ENCODE assay signal across 13 cellular contexts in the genomic region with DNA sequence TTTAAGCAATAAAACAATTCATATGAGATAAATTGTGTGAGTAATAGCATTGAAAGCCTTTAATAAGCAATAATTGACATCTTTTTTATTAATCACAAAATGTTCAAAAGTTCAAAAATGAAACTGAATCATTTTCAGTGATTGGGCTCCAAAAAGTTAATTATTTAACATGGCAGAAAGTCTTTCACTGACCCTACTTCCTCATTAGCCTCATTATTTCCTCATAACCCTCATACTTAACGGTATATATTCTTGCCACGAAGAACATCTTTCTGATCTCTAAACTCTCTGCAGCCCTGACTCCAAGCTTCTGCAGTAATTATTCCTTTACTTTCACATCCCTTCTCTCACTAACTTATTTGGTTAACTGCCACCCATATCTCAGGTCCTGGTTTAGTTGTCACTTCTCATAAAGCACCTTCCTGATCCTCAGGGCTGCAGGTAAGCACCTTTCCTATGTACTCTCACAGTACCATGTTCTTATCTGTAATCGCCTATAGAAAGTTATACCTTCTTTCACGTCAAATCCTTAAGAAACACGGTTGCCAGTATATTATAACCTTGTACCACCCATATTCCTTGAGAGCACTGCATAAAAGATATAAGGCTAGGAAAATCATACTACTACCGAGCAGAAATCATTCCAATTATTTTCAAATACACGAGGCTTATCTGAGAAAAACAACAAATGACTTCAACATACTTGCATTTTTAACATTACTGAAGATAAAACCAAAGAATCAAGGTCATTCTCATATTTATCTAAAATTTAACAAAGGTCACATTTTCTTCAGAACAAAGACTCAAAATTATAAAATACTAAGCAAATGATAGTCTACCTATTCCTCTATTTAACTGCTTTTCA.
DNase-seq lines count a peak whose midpoint lies in the region; ATAC-seq, FAIRE-seq and TF ChIP-seq lines count a peak whose summit lies in the region.
"Had no signal": no experiment of that assay in that cellular context is flagged by ENCODE, and none has a peak within 500 bp of the region (broad histone marks: within the 10 kb centered on the region; RNA-seq: fewer than 3 reads in every experiment).

No MANE protein-coding gene starts in this region.

- H3K27me3 ChIP-seq in body of pancreas = no peaks in the 10 kb centered on the region
- H3K27me3 ChIP-seq: tibial nerve had no signal

- H3K4me3 ChIP-seq in body of pancreas = no peak overlapping the region
- H3K4me3 ChIP-seq: tibial nerve had no signal

- WGBS in body of pancreas, 2 donors = 16 to 24% methylated on average over 7 of the region's 7 CpGs

- H3K4me1 ChIP-seq in body of pancreas = peaks cover 33% of the 10 kb centered on the region

- no peaks in the 10 kb centered on the region for H3K9me3 ChIP-seq in body of pancreas
- H3K9me3 ChIP-seq: tibial nerve had no signal

- peak; percentile 62 for ATAC-seq in GM21529 (IDR thresholded peaks at IDR 0.05; ENCODE audit: unreplicated experiment)
- peak; percentile 69 for ATAC-seq in HG03460 (IDR thresholded peaks at IDR 0.05; ENCODE audit: unreplicated experiment)
- peak; percentile 41 for ATAC-seq in body of pancreas
- no peak for ATAC-seq in GM18519 (IDR thresholded peaks at IDR 0.05; ENCODE audit: low FRiP score, unreplicated experiment)
- ATAC-seq: sciatic nerve had no signal

- no peak for TF ChIP-seq CTCF in D721Med (IDR thresholded peaks at IDR 0.05; ENCODE audit: insufficient read depth, missing control alignments)
- TF ChIP-seq CTCF in body of pancreas (IDR thresholded peaks at IDR 0.05) = no peak

- H3K27ac ChIP-seq in body of pancreas = peak overlapping the region in 1 of 4 donors; percentile 38
- H3K27ac ChIP-seq: tibial nerve had no signal

- DNase-seq in D721Med (ENCODE audit: insufficient read length, low spot score) (no peak), body of pancreas (no peak), foreskin melanocyte (no peak), NCI-H1694 (lab: John Stamatoyannopoulos, UW) (no peak)
- no peak for DNase-seq in central memory CD4-positive, alpha-beta T cell
- DNase-seq: EL, HFFc6, NCI-H1436 had no signal

- peak; percentile 79 for FAIRE-seq in D721Med (lab: Jason Lieb, UNC)

- H3K36me3 ChIP-seq in body of pancreas (replicated peaks in 1 of 2; ENCODE audit: insufficient read depth in 1 of 2, low read depth in 2 of 2) = no peaks in the 10 kb centered on the region
- H3K36me3 ChIP-seq: tibial nerve had no signal

- intact Hi-C loops in body of pancreas (cut with DNase I) = no loop called here

- TF ChIP-seq POLR2A in body of pancreas (IDR thresholded peaks at IDR 0.05) = no peak
